In the genomic region with DNA sequence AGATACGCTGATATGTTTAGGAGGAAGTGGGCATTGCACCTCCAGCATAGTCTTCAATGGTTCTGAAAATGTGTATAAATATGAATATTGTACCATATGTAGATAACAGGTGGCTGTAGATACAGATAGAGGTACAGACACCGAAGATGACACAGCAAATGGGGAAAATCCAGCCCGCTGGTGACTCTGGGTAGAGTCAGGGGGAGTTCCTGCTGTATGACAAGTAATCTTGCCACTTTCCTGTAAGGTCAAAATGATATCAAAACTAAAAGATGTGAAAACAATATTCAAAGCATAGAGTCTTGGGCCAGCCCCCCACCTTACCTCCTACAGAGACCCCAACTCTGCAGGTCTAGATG, we compare ENCODE assay signal across 17 cellular contexts. TPM values are rescaled to one million over a fixed set of nuclear protein-coding genes. Genes with fewer than 3 reads are reported as not detected.
DNase-seq lines count a peak whose midpoint lies in the region; ATAC-seq and TF ChIP-seq lines count a peak whose summit lies in the region.
"Had no signal": no experiment of that assay in that cellular context is flagged by ENCODE, and none has a peak within 500 bp of the region (broad histone marks: within the 10 kb centered on the region; RNA-seq: fewer than 3 reads in every experiment).

No MANE protein-coding gene starts in this region.

- H3K79me2 ChIP-seq in neural progenitor cell (ENCODE audit: low read depth): no peaks in the 10 kb centered on the region

- peaks cover 16 to 24% of the 10 kb centered on the region in 2 donors for H3K36me3 Mint-ChIP-seq in activated T-cell treated with anti-CD3 and anti-CD28 coated beads, Interleukin-2, amount 50 U/mL, for 72 hours (ENCODE audit: insufficient read depth in 2 of 2)
- no peaks in the 10 kb centered on the region for H3K36me3 Mint-ChIP-seq in activated T-cell treated with anti-CD3 and anti-CD28 coated beads, Interleukin-2, amount 50 U/mL, for 24 hours (ENCODE audit: low read depth)
- peaks cover 4% of the 10 kb centered on the region for H3K36me3 Mint-ChIP-seq in activated naive CD8-positive, alpha-beta T cell treated with anti-CD3 and anti-CD28 coated beads, Interleukin-2, amount 50 U/mL, for 24 hours (ENCODE audit: low read depth)
- peaks cover 10% of the 10 kb centered on the region for H3K36me3 Mint-ChIP-seq in activated naive CD8-positive, alpha-beta T cell treated with anti-CD3 and anti-CD28 coated beads for 36 hours
- no peaks in the 10 kb centered on the region for H3K36me3 Mint-ChIP-seq in neural progenitor cell
- H3K36me3 Mint-ChIP-seq: CD8-positive, alpha-beta T cell had no signal

- peak; percentile 35 for DNase-seq in activated CD4-positive, alpha-beta T cell treated with anti-CD3 and anti-CD28 coated beads for 48 hours
- no peak for DNase-seq in activated CD4-positive, alpha-beta T cell treated with anti-CD3 and anti-CD28 coated beads for 1 hour
- peak in 1 of 2 donors; percentile 38 for DNase-seq in activated T-cell treated with anti-CD3 and anti-CD28 coated beads, Interleukin-2, amount 50 U/mL, for 72 hours
- DNase-seq in activated T-cell treated with anti-CD3 and anti-CD28 coated beads, Interleukin-2, amount 50 U/mL, for 24 hours: no peak
- no peak for DNase-seq in activated naive CD8-positive, alpha-beta T cell treated with anti-CD3 and anti-CD28 coated beads, Interleukin-2, amount 50 U/mL, for 24 hours
- no peak for DNase-seq in activated naive CD8-positive, alpha-beta T cell treated with anti-CD3 and anti-CD28 coated beads for 36 hours
- DNase-seq in neural progenitor cell (ENCODE audit: low spot score) (no peak), NCI-H1436 treated with DMSO at 0.1 percent for 48 hours (lab: John Stamatoyannopoulos, UW) (no peak)
- DNase-seq: Calu3; CD8-positive, alpha-beta T cell; DMS79 treated with DMSO at 0.1 percent for 48 hours; GF-D8; HCEC 1CT had no signal

- H3K4me1 Mint-ChIP-seq in activated T-cell treated with anti-CD3 and anti-CD28 coated beads, Interleukin-2, amount 50 U/mL, for 72 hours (ENCODE audit: low read depth): peaks cover 20% of the 10 kb centered on the region
- H3K4me1 Mint-ChIP-seq in activated T-cell treated with anti-CD3 and anti-CD28 coated beads, Interleukin-2, amount 50 U/mL, for 24 hours (ENCODE audit: low read depth): peaks cover 6% of the 10 kb centered on the region
- H3K4me1 Mint-ChIP-seq in activated naive CD8-positive, alpha-beta T cell treated with anti-CD3 and anti-CD28 coated beads, Interleukin-2, amount 50 U/mL, for 24 hours: peaks cover 13% of the 10 kb centered on the region
- H3K4me1 Mint-ChIP-seq in activated naive CD8-positive, alpha-beta T cell treated with anti-CD3 and anti-CD28 coated beads for 36 hours: peaks cover under 1% of the 10 kb centered on the region
- peaks cover 25% of the 10 kb centered on the region for H3K4me1 Mint-ChIP-seq in neural progenitor cell
- H3K4me1 Mint-ChIP-seq: B cell had no signal

- H3K27ac ChIP-seq in neural progenitor cell: no peak overlapping the region
- H3K27ac ChIP-seq: BLaER1 treated with 17β-estradiol and CSF1 and Interleukin-3, amounts not matched to agents 10 nM and 100 nM; HL-60 had no signal

- H3K36me3 ChIP-seq in neural progenitor cell: no peaks in the 10 kb centered on the region
- H3K36me3 ChIP-seq: BLaER1 treated with 17β-estradiol and CSF1 and Interleukin-3, amounts not matched to agents 10 nM and 100 nM had no signal

- H4K20me1 ChIP-seq in neural progenitor cell (ENCODE audit: low read depth): no peaks in the 10 kb centered on the region
- H4K20me1 ChIP-seq: BLaER1 treated with 17β-estradiol and CSF1 and Interleukin-3, amounts not matched to agents 10 nM and 100 nM had no signal

- TF ChIP-seq CTCF in neural progenitor cell (IDR thresholded peaks at IDR 0.05): no peak

- no peak overlapping the region for H3K4me2 ChIP-seq in neural progenitor cell
- H3K4me2 ChIP-seq: BLaER1 treated with 17β-estradiol and CSF1 and Interleukin-3, amounts not matched to agents 10 nM and 100 nM; GM23338 had no signal

- H3K9me3 ChIP-seq in neural progenitor cell (ENCODE audit: low read depth): no peaks in the 10 kb centered on the region

- H3K9ac ChIP-seq in neural progenitor cell: no peak overlapping the region
- H3K9ac ChIP-seq: BLaER1 treated with 17β-estradiol and CSF1 and Interleukin-3, amounts not matched to agents 10 nM and 100 nM had no signal

- peaks cover 5% of the 10 kb centered on the region for H3K4me1 ChIP-seq in neural progenitor cell

- H3K4me3 Mint-ChIP-seq in activated T-cell treated with anti-CD3 and anti-CD28 coated beads, Interleukin-2, amount 50 U/mL, for 72 hours: peak overlapping the region; percentile 22 to 24
- no peak overlapping the region for H3K4me3 Mint-ChIP-seq in activated T-cell treated with anti-CD3 and anti-CD28 coated beads, Interleukin-2, amount 50 U/mL, for 24 hours
- no peak overlapping the region for H3K4me3 Mint-ChIP-seq in activated naive CD8-positive, alpha-beta T cell treated with anti-CD3 and anti-CD28 coated beads, Interleukin-2, amount 50 U/mL, for 24 hours
- no peak overlapping the region for H3K4me3 Mint-ChIP-seq in activated naive CD8-positive, alpha-beta T cell treated with anti-CD3 and anti-CD28 coated beads for 36 hours
- peak overlapping the region; percentile 43 for H3K4me3 Mint-ChIP-seq in neural progenitor cell
- H3K4me3 Mint-ChIP-seq: B cell; CD8-positive, alpha-beta T cell; GM23338 had no signal

- no peak overlapping the region for H3K4me3 ChIP-seq in neural progenitor cell
- H3K4me3 ChIP-seq: BLaER1 treated with 17β-estradiol and CSF1 and Interleukin-3, amounts not matched to agents 10 nM and 100 nM; GM23338 had no signal

- H3K27me3 Mint-ChIP-seq in activated T-cell treated with anti-CD3 and anti-CD28 coated beads, Interleukin-2, amount 50 U/mL, for 72 hours (ENCODE audit: low read depth): peaks cover 16% of the 10 kb centered on the region
- H3K27me3 Mint-ChIP-seq in activated T-cell treated with anti-CD3 and anti-CD28 coated beads, Interleukin-2, amount 50 U/mL, for 24 hours: peaks cover 21% of the 10 kb centered on the region
- H3K27me3 Mint-ChIP-seq in activated naive CD8-positive, alpha-beta T cell treated with anti-CD3 and anti-CD28 coated beads, Interleukin-2, amount 50 U/mL, for 24 hours: peaks cover 22% of the 10 kb centered on the region
- peaks cover 22% of the 10 kb centered on the region for H3K27me3 Mint-ChIP-seq in activated naive CD8-positive, alpha-beta T cell treated with anti-CD3 and anti-CD28 coated beads for 36 hours
- H3K27me3 Mint-ChIP-seq in neural progenitor cell (ENCODE audit: insufficient read depth, low read depth): peaks cover 19% of the 10 kb centered on the region

- H3F3A ChIP-seq in neural progenitor cell (ENCODE audit: low read depth): peaks cover 10% of the 10 kb centered on the region

- no peak overlapping the region for H2AFZ ChIP-seq in neural progenitor cell (replicated peaks)
- H2AFZ ChIP-seq: GM23338 had no signal

- peaks cover 1% of the 10 kb centered on the region for H3K27me3 ChIP-seq in neural progenitor cell
- H3K27me3 ChIP-seq: BLaER1 treated with 17β-estradiol and CSF1 and Interleukin-3, amounts not matched to agents 10 nM and 100 nM had no signal

- peaks cover 15 to 22% of the 10 kb centered on the region in 2 donors for H3K9me3 Mint-ChIP-seq in activated T-cell treated with anti-CD3 and anti-CD28 coated beads, Interleukin-2, amount 50 U/mL, for 72 hours
- peaks cover 10% of the 10 kb centered on the region for H3K9me3 Mint-ChIP-seq in activated T-cell treated with anti-CD3 and anti-CD28 coated beads, Interleukin-2, amount 50 U/mL, for 24 hours
- peaks cover 13% of the 10 kb centered on the region for H3K9me3 Mint-ChIP-seq in activated naive CD8-positive, alpha-beta T cell treated with anti-CD3 and anti-CD28 coated beads, Interleukin-2, amount 50 U/mL, for 24 hours
- peaks cover 20% of the 10 kb centered on the region for H3K9me3 Mint-ChIP-seq in activated naive CD8-positive, alpha-beta T cell treated with anti-CD3 and anti-CD28 coated beads for 36 hours
- H3K9me3 Mint-ChIP-seq in neural progenitor cell: peaks cover 28% of the 10 kb centered on the region
- H3K9me3 Mint-ChIP-seq: CD8-positive, alpha-beta T cell had no signal

- ATAC-seq in activated T-cell treated with anti-CD3 and anti-CD28 coated beads, Interleukin-2, amount 50 U/mL, for 72 hours (replicated peaks in 1 of 2): peak; percentile 81 to 84
- ATAC-seq in activated naive CD8-positive, alpha-beta T cell treated with anti-CD3 and anti-CD28 coated beads, Interleukin-2, amount 50 U/mL, for 24 hours: peak; percentile 59
- ATAC-seq: CD8-positive, alpha-beta T cell; GM23338 had no signal

- H3K27ac Mint-ChIP-seq in activated T-cell treated with anti-CD3 and anti-CD28 coated beads, Interleukin-2, amount 50 U/mL, for 72 hours: no peak overlapping the region
- H3K27ac Mint-ChIP-seq in activated T-cell treated with anti-CD3 and anti-CD28 coated beads, Interleukin-2, amount 50 U/mL, for 24 hours: no peak overlapping the region
- H3K27ac Mint-ChIP-seq in activated naive CD8-positive, alpha-beta T cell treated with anti-CD3 and anti-CD28 coated beads, Interleukin-2, amount 50 U/mL, for 24 hours: no peak overlapping the region
- no peak overlapping the region for H3K27ac Mint-ChIP-seq in activated naive CD8-positive, alpha-beta T cell treated with anti-CD3 and anti-CD28 coated beads for 36 hours
- peak overlapping the region; percentile 83 for H3K27ac Mint-ChIP-seq in neural progenitor cell
- H3K27ac Mint-ChIP-seq: B cell; CD8-positive, alpha-beta T cell; GM23338 had no signal

RNA-seq across cellular contexts. Expression of gene C2CD4C, which starts 17.8 kb away (rescaled TPM):
- total RNA-seq in activated T-cell treated with anti-CD3 and anti-CD28 coated beads, Interleukin-2, amount 50 U/mL, for 72 hours: under 1 TPM; 0.77 to 0.97 TPM
- under 1 TPM; 0.12 to 0.19 TPM for total RNA-seq in activated naive CD8-positive, alpha-beta T cell treated with anti-CD3 and anti-CD28 coated beads for 36 hours
- 2.3 and 18.6 TPM in 2 replicates for total RNA-seq in neural progenitor cell (ENCODE audit: low replicate concordance)
- total RNA-seq: B cell; CD8-positive, alpha-beta T cell had no signal

RNA-seq across cellular contexts. Expression of gene MIER2, which starts 46.6 kb away (rescaled TPM):
- total RNA-seq in activated T-cell treated with anti-CD3 and anti-CD28 coated beads, Interleukin-2, amount 50 U/mL, for 72 hours: 10 to 100 TPM; 25.8 to 29.0 TPM
- 10 to 100 TPM; 17.2 to 18.6 TPM for total RNA-seq in activated naive CD8-positive, alpha-beta T cell treated with anti-CD3 and anti-CD28 coated beads for 36 hours
- 12.9 and 20.6 TPM in 2 replicates for total RNA-seq in neural progenitor cell (ENCODE audit: low replicate concordance)

Comparison
In these comparisons a context has a peak if more than half of its experiments do, and no peak if none do; other contexts are left out.
1. H3K4me3 Mint-ChIP-seq: peak in activated T-cell treated with anti-CD3 and anti-CD28 coated beads, Interleukin-2, amount 50 U/mL, for 72 hours (2 of 2) and neural progenitor cell (single experiment); none in activated T-cell treated with anti-CD3 and anti-CD28 coated beads, Interleukin-2, amount 50 U/mL, for 24 hours (single experiment), activated naive CD8-positive, alpha-beta T cell treated with anti-CD3 and anti-CD28 coated beads, Interleukin-2, amount 50 U/mL, for 24 hours (single experiment) and activated naive CD8-positive, alpha-beta T cell treated with anti-CD3 and anti-CD28 coated beads for 36 hours (single experiment).